In genomic region chr15:57422113-57422754, GRCh38 we compare ENCODE assay signal across 10 cellular contexts. TPM values are rescaled to one million over a fixed set of nuclear protein-coding genes. Genes with fewer than 3 reads are reported as not detected.
DNase-seq lines count a peak whose midpoint lies in the region; ATAC-seq and TF ChIP-seq lines count a peak whose summit lies in the region.
"Had no signal": no experiment of that assay in that cellular context is flagged by ENCODE, and none has a peak within 500 bp of the region (broad histone marks: within the 10 kb centered on the region; RNA-seq: fewer than 3 reads in every experiment).

No MANE protein-coding gene starts in this region.

- peaks cover 0 to 15% (median 6%) of the 10 kb centered on the region in 5 donors for H3K27me3 Mint-ChIP-seq in naive thymus-derived CD4-positive, alpha-beta T cell

- H3K9me3 ChIP-seq in liver (ENCODE audit: control insufficient read depth in 4 of 4, low read length in 3 of 4) (no peaks in the 10 kb centered on the region), suprapubic skin (no peaks in the 10 kb centered on the region)
- no peaks in the 10 kb centered on the region for H3K9me3 ChIP-seq in naive thymus-derived CD4-positive, alpha-beta T cell (ENCODE audit: control insufficient read depth in 2 of 3, low read length in 3 of 3)

- CTCF ChIA-PET in naive thymus-derived CD4-positive, alpha-beta T cell (lab: Charles Lee): interaction anchor here (0.5 kb wide), 1 partner anchor 1623 kb away, joined by 3 read pairs; no protein-coding TSS in a partner anchor

- no peak for TF ChIP-seq CTCF in liver (IDR thresholded peaks at IDR 0.05; ENCODE audit: low read depth, low read length, missing input control)
- TF ChIP-seq CTCF in suprapubic skin (IDR thresholded peaks at IDR 0.05): no peak

- WGBS in liver: 52% methylated on average over 2 of the region's 2 CpGs
- 89% methylated on average over 2 of the region's 2 CpGs for WGBS in suprapubic skin

- H3K4me1 Mint-ChIP-seq in naive thymus-derived CD4-positive, alpha-beta T cell: peaks cover 0 to 4% (median 0%) of the 10 kb centered on the region in 7 donors
- H3K4me1 Mint-ChIP-seq: CD8-positive, alpha-beta memory T cell had no signal

- H3K27ac ChIP-seq in liver (ENCODE audit: low read depth in 1 of 2, low read length in 2 of 2) (peak overlapping the region; percentile 72 to 75), suprapubic skin (no peak overlapping the region)
- no peak overlapping the region for H3K27ac ChIP-seq in naive thymus-derived CD4-positive, alpha-beta T cell (ENCODE audit: low read depth, low read length)

- H3K4me3 ChIP-seq in liver (ENCODE audit: low read depth in 1 of 3, low read length in 3 of 3): no peak overlapping the region
- H3K4me3 ChIP-seq in suprapubic skin: no peak overlapping the region
- no peak overlapping the region for H3K4me3 ChIP-seq in naive thymus-derived CD4-positive, alpha-beta T cell (ENCODE audit: low read length)

- no peak overlapping the region for H3K27ac Mint-ChIP-seq in naive thymus-derived CD4-positive, alpha-beta T cell
- H3K27ac Mint-ChIP-seq: CD8-positive, alpha-beta memory T cell had no signal

- TF ChIP-seq RAD21 in liver (IDR thresholded peaks at IDR 0.05): peak in 1 of 2 donors; percentile 22

- no peak overlapping the region for H3K4me3 Mint-ChIP-seq in naive thymus-derived CD4-positive, alpha-beta T cell
- H3K4me3 Mint-ChIP-seq: CD8-positive, alpha-beta memory T cell had no signal

- TF ChIP-seq POLR2A in suprapubic skin (IDR thresholded peaks at IDR 0.05): no peak

- intact Hi-C loops in naive thymus-derived CD4-positive, alpha-beta T cell (cut with micrococcal nuclease): no loop called here

- H3K27me3 ChIP-seq in liver (ENCODE audit: control insufficient read depth in 4 of 4, insufficient read depth in 4 of 4, low read length in 3 of 4): no peaks in the 10 kb centered on the region
- no peaks in the 10 kb centered on the region for H3K27me3 ChIP-seq in suprapubic skin
- no peaks in the 10 kb centered on the region for H3K27me3 ChIP-seq in naive thymus-derived CD4-positive, alpha-beta T cell (ENCODE audit: control insufficient read depth in 2 of 2, insufficient read depth in 2 of 2, low read length in 2 of 2)

- H3K36me3 ChIP-seq in liver (ENCODE audit: control insufficient read depth in 4 of 4, insufficient read depth in 3 of 4, low read depth in 1 of 4, low read length in 3 of 4) (peaks cover 0 to 3% (median 0%) of the 10 kb centered on the region in 4 donors), suprapubic skin (no peaks in the 10 kb centered on the region)
- no peaks in the 10 kb centered on the region for H3K36me3 ChIP-seq in naive thymus-derived CD4-positive, alpha-beta T cell (ENCODE audit: control insufficient read depth in 2 of 3, insufficient read depth in 3 of 3, low read length in 3 of 3)

- POLR2A ChIA-PET in naive thymus-derived CD4-positive, alpha-beta T cell (lab: Charles Lee): no interaction called here

- no peak overlapping the region for H3K9ac ChIP-seq in liver (ENCODE audit: low read depth in 1 of 2, low read length in 2 of 2)

- H3K4me1 ChIP-seq in liver (ENCODE audit: control insufficient read depth in 4 of 4, insufficient read depth in 4 of 4, low read length in 3 of 4) (peaks cover 9 to 46% (median 32%) of the 10 kb centered on the region in 4 donors), suprapubic skin (peaks cover 9% of the 10 kb centered on the region)
- no peaks in the 10 kb centered on the region for H3K4me1 ChIP-seq in naive thymus-derived CD4-positive, alpha-beta T cell (ENCODE audit: control insufficient read depth in 2 of 2, insufficient read depth in 2 of 2, low read length in 2 of 2)

- peaks cover 0 to 2% (median 0%) of the 10 kb centered on the region in 11 donors for H3K9me3 Mint-ChIP-seq in naive thymus-derived CD4-positive, alpha-beta T cell
- H3K9me3 Mint-ChIP-seq: CD8-positive, alpha-beta memory T cell had no signal

- H3K36me3 Mint-ChIP-seq in naive thymus-derived CD4-positive, alpha-beta T cell: no peaks in the 10 kb centered on the region

- no peak for TF ChIP-seq EP300 in suprapubic skin (IDR thresholded peaks at IDR 0.05)

- peak; percentile 92 for ATAC-seq in GM21619 (IDR thresholded peaks at IDR 0.05; ENCODE audit: unreplicated experiment)
- no peak for ATAC-seq in naive thymus-derived CD4-positive, alpha-beta T cell

- peak; percentile 3 for DNase-seq in COLO829 (ENCODE audit: low spot score)
- DNase-seq in M059J (ENCODE audit: low read depth): peak; percentile 5
- no peak for DNase-seq in NCI-H1092 (lab: John Stamatoyannopoulos, UW)
- DNase-seq in suprapubic skin (ENCODE audit: low spot score in 2 of 2): no peak
- no peak for DNase-seq in naive thymus-derived CD4-positive, alpha-beta T cell
- no peak for DNase-seq in activated naive CD4-positive, alpha-beta T cell treated with anti-CD3 and anti-CD28 coated beads, Interleukin-2, amount 50 U/mL, for 16 hours
- DNase-seq: CD8-positive, alpha-beta memory T cell; OCI-M1 had no signal

TF ChIP-seq in liver, 16 proteins besides CTCF, POLR2A, EP300 and RAD21:
- TF ChIP-seq HNF4G (IDR thresholded peaks at IDR 0.05) (no peak), ATF3 (IDR thresholded peaks at IDR 0.05) (no peak), TAF1 (conservative IDR thresholded peaks at IDR 0.05) (no peak), RXRA (IDR thresholded peaks at IDR 0.05) (peak in 1 of 2 donors; percentile 22), EGR1 (IDR thresholded peaks at IDR 0.05; ENCODE audit: low read depth in 2 of 2) (no peak), JUND (IDR thresholded peaks at IDR 0.05) (peak in 1 of 2 donors; percentile 7), FOXA2 (IDR thresholded peaks at IDR 0.05) (no peak), SP1 (IDR thresholded peaks at IDR 0.05) (no peak), ZBTB33 (IDR thresholded peaks at IDR 0.05) (peak; percentile 5), REST (IDR thresholded peaks at IDR 0.05) (no peak), HNF4A (conservative IDR thresholded peaks at IDR 0.05) (peak in 1 of 2 donors; percentile 25), NR2F2 (IDR thresholded peaks at IDR 0.05) (no peak), MAX (IDR thresholded peaks at IDR 0.05) (peak; percentile 65), YY1 (IDR thresholded peaks at IDR 0.05) (peak; percentile 60), FOXA1 (IDR thresholded peaks at IDR 0.05) (no peak), GABPA (IDR thresholded peaks at IDR 0.05 in 1 of 2, conservative IDR thresholded peaks at IDR 0.05 in 1 of 2) (no peak)

RNA-seq across cellular contexts. Expression of gene CGNL1, which starts 45.9 kb away (rescaled TPM):
- 0.12 and 1.3 TPM in 2 replicates for total RNA-seq in M059J (2014; rRNA removed; shearing (Covaris generic))
- 10 to 100 TPM; 19.3 to 31.9 TPM for total RNA-seq in liver
- 10 to 100 TPM; 12.0 to 12.9 TPM for polyA plus RNA-seq in liver
- 10 to 100 TPM in 3 of 4 donors, 1 to 10 TPM in 1; 7.1 to 27.0 (median 14.2) TPM for total RNA-seq in suprapubic skin
- total RNA-seq in naive thymus-derived CD4-positive, alpha-beta T cell: not detected
- polyA plus RNA-seq in naive thymus-derived CD4-positive, alpha-beta T cell: not detected
- total RNA-seq: CD8-positive, alpha-beta memory T cell had no signal
- polyA plus RNA-seq: CD8-positive, alpha-beta memory T cell had no signal

Comparison
In these comparisons a context has a peak if more than half of its experiments do, and no peak if none do; other contexts are left out.
1. DNase-seq: peak in COLO829 (single experiment) and M059J (single experiment); none in NCI-H1092 (single experiment), suprapubic skin (0 of 2), naive thymus-derived CD4-positive, alpha-beta T cell (0 of 9) and activated naive CD4-positive, alpha-beta T cell treated with anti-CD3 and anti-CD28 coated beads, Interleukin-2, amount 50 U/mL, for 16 hours (single experiment).
2. H3K27ac ChIP-seq: peak in liver (2 of 2); none in suprapubic skin (single experiment) and naive thymus-derived CD4-positive, alpha-beta T cell (single experiment).